In genomic region chr15:75704618-75705017, GRCh38 we compare ENCODE assay signal across 18 cellular contexts. TPM values are rescaled to one million over a fixed set of nuclear protein-coding genes. Genes with fewer than 3 reads are reported as not detected.
DNase-seq lines count a peak whose midpoint lies in the region; ATAC-seq and TF ChIP-seq lines count a peak whose summit lies in the region.
"Had no signal": no experiment of that assay in that cellular context is flagged by ENCODE, and none has a peak within 500 bp of the region (broad histone marks: within the 10 kb centered on the region; RNA-seq: fewer than 3 reads in every experiment).

No MANE protein-coding gene starts in this region.

- H3K4me1 Mint-ChIP-seq in endothelial cell (ENCODE audit: unreplicated experiment) = peaks cover 3% of the 10 kb centered on the region
- H3K4me1 Mint-ChIP-seq: activated T-helper 17 cell treated with anti-CD3 and anti-CD28 coated beads, Interleukin-2, amount 50 U/mL, for 72 hours had no signal

- H3K4me3 Mint-ChIP-seq in endothelial cell (ENCODE audit: unreplicated experiment) = no peak overlapping the region
- H3K4me3 Mint-ChIP-seq: activated T-helper 17 cell treated with anti-CD3 and anti-CD28 coated beads, Interleukin-2, amount 50 U/mL, for 72 hours; CD14-positive monocyte; neural crest cell had no signal

- H3K4me3 ChIP-seq in right atrium auricular region = no peak overlapping the region
- H3K4me3 ChIP-seq in fibroblast of lung (replicated peaks in 1 of 4; ENCODE audit: control extremely low read depth in 1 of 4, insufficient read depth in 1 of 4, low read depth in 3 of 4, low read length in 4 of 4) = no peak overlapping the region
- peak overlapping the region in 1 of 3 donors; percentile 32 for H3K4me3 ChIP-seq in skeletal muscle tissue (ENCODE audit: low read length in 3 of 3)
- H3K4me3 ChIP-seq: SJSA1 had no signal

- H2AFZ ChIP-seq in fibroblast of lung (ENCODE audit: low read length) = no peak overlapping the region

- DNase-seq in right atrium auricular region (ENCODE audit: low spot score) = no peak
- no peak for DNase-seq in cardiac septum (ENCODE audit: low spot score)
- DNase-seq in fibroblast of lung (ENCODE audit: low read depth in 2 of 2) = no peak
- DNase-seq in endothelial cell (ENCODE audit: low spot score) = no peak
- no peak for DNase-seq in NCI-H2171 treated with DMSO at 0.1 percent for 48 hours (lab: John Stamatoyannopoulos, UW)
- no peak for DNase-seq in activated T-cell treated with anti-CD3 and anti-CD28 coated beads for 4 hours
- DNase-seq: activated CD4-positive, alpha-beta T cell treated with anti-CD3 and anti-CD28 coated beads for 1 hour; DMS53; effector memory CD4-positive, alpha-beta T cell; Karpas-422; NCI-H1105 treated with DMSO at 0.1 percent for 48 hours; OCI-M1 had no signal

- H3K27ac ChIP-seq in right atrium auricular region = peak overlapping the region; percentile 79 to 97
- peak overlapping the region; percentile 61 for H3K27ac ChIP-seq in fibroblast of lung (ENCODE audit: insufficient read depth, low read length)
- H3K27ac ChIP-seq in skeletal muscle tissue (ENCODE audit: low read depth, low read length) = peak overlapping the region; percentile 83
- H3K27ac ChIP-seq: SJSA1 had no signal

- TF ChIP-seq CTCF in right atrium auricular region (IDR thresholded peaks at IDR 0.05) = no peak
- TF ChIP-seq CTCF in fibroblast of lung (conservative IDR thresholded peaks at IDR 0.05 in 1 of 2, IDR thresholded peaks at IDR 0.05 in 1 of 2; ENCODE audit: low read depth in 1 of 2, low read length in 2 of 2) = no peak
- no peak for TF ChIP-seq CTCF in endothelial cell (IDR thresholded peaks at IDR 0.05; ENCODE audit: unreplicated experiment)

- no peaks in the 10 kb centered on the region for H3K36me3 ChIP-seq in right atrium auricular region
- H3K36me3 ChIP-seq in fibroblast of lung (ENCODE audit: control insufficient read depth, insufficient read depth, low read length) = peaks cover 2% of the 10 kb centered on the region
- no peaks in the 10 kb centered on the region for H3K36me3 ChIP-seq in skeletal muscle tissue (ENCODE audit: control insufficient read depth in 3 of 3, insufficient read depth in 3 of 3, low read length in 3 of 3)
- H3K36me3 ChIP-seq: SJSA1 had no signal

- no peak for ATAC-seq in GM18909 (IDR thresholded peaks at IDR 0.05; ENCODE audit: poor library complexity, unreplicated experiment)
- ATAC-seq: activated T-helper 17 cell treated with anti-CD3 and anti-CD28 coated beads, Interleukin-2, amount 50 U/mL, for 72 hours had no signal

- H3K9me3 ChIP-seq in right atrium auricular region (no peaks in the 10 kb centered on the region), fibroblast of lung (ENCODE audit: control insufficient read depth, insufficient read depth, low read depth, low read length) (no peaks in the 10 kb centered on the region), skeletal muscle tissue (ENCODE audit: control insufficient read depth in 3 of 3, low read length in 3 of 3) (no peaks in the 10 kb centered on the region)
- H3K9me3 ChIP-seq: SJSA1 had no signal

- H3K9ac ChIP-seq in fibroblast of lung (ENCODE audit: insufficient read depth, low read length) (peak overlapping the region; percentile 16), skeletal muscle tissue (ENCODE audit: low read depth in 1 of 3, low read length in 3 of 3) (peak overlapping the region; percentile 57 to 64 (median 62))

- H3K27me3 Mint-ChIP-seq in endothelial cell (ENCODE audit: unreplicated experiment) = peaks cover 23% of the 10 kb centered on the region
- H3K27me3 Mint-ChIP-seq: activated T-helper 17 cell treated with anti-CD3 and anti-CD28 coated beads, Interleukin-2, amount 50 U/mL, for 72 hours had no signal

- no peak overlapping the region for H3K27ac Mint-ChIP-seq in endothelial cell (ENCODE audit: unreplicated experiment)
- H3K27ac Mint-ChIP-seq: activated T-helper 17 cell treated with anti-CD3 and anti-CD28 coated beads, Interleukin-2, amount 50 U/mL, for 72 hours had no signal

- no peaks in the 10 kb centered on the region for H4K20me1 ChIP-seq in fibroblast of lung (ENCODE audit: control insufficient read depth, extremely low read depth, insufficient read depth, low read length)

- H3K4me2 ChIP-seq in fibroblast of lung (ENCODE audit: extremely low read depth, insufficient read depth, low read length) = no peak overlapping the region

- H3K4me1 ChIP-seq in right atrium auricular region (peaks cover 0 to 73% of the 10 kb centered on the region in 2 donors), fibroblast of lung (ENCODE audit: control insufficient read depth, extremely low read depth, insufficient read depth, low read length) (peaks cover 46% of the 10 kb centered on the region), skeletal muscle tissue (ENCODE audit: control insufficient read depth in 3 of 3, insufficient read depth in 3 of 3, low read length in 3 of 3) (peaks cover 30 to 73% (median 50%) of the 10 kb centered on the region in 3 donors)

- H3K27me3 ChIP-seq in right atrium auricular region (no peaks in the 10 kb centered on the region), fibroblast of lung (ENCODE audit: control insufficient read depth, insufficient read depth, low read length) (no peaks in the 10 kb centered on the region), skeletal muscle tissue (ENCODE audit: control insufficient read depth in 3 of 3, insufficient read depth in 3 of 3, low read length in 3 of 3) (no peaks in the 10 kb centered on the region)
- H3K27me3 ChIP-seq: SJSA1 had no signal

- H3K9me3 Mint-ChIP-seq in endothelial cell (ENCODE audit: unreplicated experiment) = no peaks in the 10 kb centered on the region
- H3K9me3 Mint-ChIP-seq: activated T-helper 17 cell treated with anti-CD3 and anti-CD28 coated beads, Interleukin-2, amount 50 U/mL, for 72 hours; CD14-positive monocyte; neural crest cell had no signal

- H3K36me3 Mint-ChIP-seq in endothelial cell (ENCODE audit: low read depth, unreplicated experiment) = peaks cover 4% of the 10 kb centered on the region

- intact Hi-C loops in cardiac septum (cut with DNase I) = no loop called here

- H3K79me2 ChIP-seq in fibroblast of lung (ENCODE audit: control insufficient read depth, insufficient read depth, low read length) = peaks cover 37% of the 10 kb centered on the region

RNA-seq across cellular contexts. Expression of gene CSPG4, which starts 8.0 kb away (rescaled TPM):
- total RNA-seq in right atrium auricular region = 10 to 100 TPM; 32.6 to 55.6 TPM
- 21.3 TPM for total RNA-seq in cardiac septum
- 26.5 and 109 TPM in 2 replicates for total RNA-seq in fibroblast of lung
- 14.5 and 23.1 TPM in 2 replicates for polyA plus RNA-seq in fibroblast of lung
- 47.8 and 91.2 TPM in 2 replicates for polyA plus RNA-seq in fibroblast of lung (2012)
- 130 and 217 TPM in 2 replicates for polyA minus RNA-seq in fibroblast of lung (ENCODE audit: low replicate concordance)
- total RNA-seq in skeletal muscle tissue = 71.5 TPM
- total RNA-seq in endothelial cell (ENCODE audit: unreplicated experiment) = 0.18 TPM
- polyA plus RNA-seq: CD14-positive monocyte had no signal

RNA-seq across cellular contexts. Expression of gene SNX33, which starts 56.9 kb away (rescaled TPM):
- total RNA-seq in right atrium auricular region = 10 to 100 TPM; 10.3 to 20.5 TPM
- total RNA-seq in cardiac septum = 10.3 TPM
- total RNA-seq in fibroblast of lung = 19.5 and 24.6 TPM in 2 replicates
- polyA plus RNA-seq in fibroblast of lung = 16.1 and 17.5 TPM in 2 replicates
- 20.9 and 26.8 TPM in 2 replicates for polyA plus RNA-seq in fibroblast of lung (2012)
- 58.1 and 71.4 TPM in 2 replicates for polyA minus RNA-seq in fibroblast of lung (ENCODE audit: low replicate concordance)
- total RNA-seq in skeletal muscle tissue = 8.4 TPM
- 17.3 TPM for total RNA-seq in endothelial cell (ENCODE audit: unreplicated experiment)

Comparison
In these comparisons a context has a peak if more than half of its experiments do, and no peak if none do; other contexts are left out.
1. RNA of gene CSPG4, which starts 8.0 kb away (total RNA-seq): 26.5 to 109 TPM in fibroblast of lung, 71.5 TPM in skeletal muscle tissue (single experiment), 32.6 to 55.6 TPM in right atrium auricular region and 21.3 TPM in cardiac septum (single experiment); 0.18 TPM in endothelial cell (single experiment); every median in the first group is over 10 times any median in the second.
2. Peak in every context shown above with its lines, with median percentiles within 50 percentile points of each other: H3K27ac ChIP-seq.